21 cellular contexts compared by ENCODE assay signal in genomic region chr14:98270201-98270600, GRCh38.
"Had no signal": no experiment of that assay in that cellular context is flagged by ENCODE, and none has a peak within 500 bp of the region (broad histone marks: within the 10 kb centered on the region; RNA-seq: fewer than 3 reads in every experiment).

No MANE protein-coding gene starts in this region.

- H3K27me3 ChIP-seq: Peyer's patch had no signal

- H3K4me3 Mint-ChIP-seq: activated CD4-positive, alpha-beta T cell treated with anti-CD3 and anti-CD28 coated beads, Interleukin-2, amount 10 ng/mL, durations not matched to agents 24 days and 14 days; activated CD8-positive, alpha-beta memory T cell treated with anti-CD3 and anti-CD28 coated beads, Interleukin-2, amount 10 ng/mL, durations not matched to agents 7 days and 5 days; activated naive CD8-positive, alpha-beta T cell; activated T-cell treated with anti-CD3 and anti-CD28 coated beads, Interleukin-2, amount 50 U/mL, for 24 hours; activated T-helper 1 cell treated with anti-CD3 and anti-CD28 coated beads, Interleukin-12 subunit alpha, Interleukin-12 subunit beta, Interleukin-2, Interleukin-4 antibody, amounts not matched to agents 30 ng/mL and 10 ng/mL and 1 ng/mL, durations not matched to agents 14 hours and 24 hours and 36 hours; T-helper 1 cell treated with Interleukin-12 subunit alpha and Interleukin-12 subunit beta and Interleukin-4 antibody, amounts not matched to agents 30 μg/mL and 1 μg/mL, for 36 hours; WTC11 had no signal

- H3K4me1 ChIP-seq: breast epithelium, Peyer's patch had no signal

- H3K4me3 ChIP-seq: breast epithelium, Peyer's patch had no signal

- H3K27ac Mint-ChIP-seq: activated CD4-positive, alpha-beta T cell treated with anti-CD3 and anti-CD28 coated beads, Interleukin-2, amount 10 ng/mL, durations not matched to agents 24 days and 14 days; activated CD8-positive, alpha-beta memory T cell treated with anti-CD3 and anti-CD28 coated beads, Interleukin-2, amount 10 ng/mL, durations not matched to agents 7 days and 5 days; activated naive CD8-positive, alpha-beta T cell; activated T-cell treated with anti-CD3 and anti-CD28 coated beads, Interleukin-2, amount 50 U/mL, for 24 hours; activated T-helper 1 cell treated with anti-CD3 and anti-CD28 coated beads, Interleukin-12 subunit alpha, Interleukin-12 subunit beta, Interleukin-2, Interleukin-4 antibody, amounts not matched to agents 30 ng/mL and 10 ng/mL and 1 ng/mL, durations not matched to agents 14 hours and 24 hours and 36 hours; T-helper 1 cell treated with Interleukin-12 subunit alpha and Interleukin-12 subunit beta and Interleukin-4 antibody, amounts not matched to agents 30 μg/mL and 1 μg/mL, for 36 hours; WTC11 had no signal

- H3K27ac ChIP-seq: breast epithelium, Peyer's patch had no signal

- H3K9me3 ChIP-seq: Peyer's patch had no signal

- DNase-seq: activated CD4-positive, alpha-beta T cell treated with anti-CD3 and anti-CD28 coated beads, Interleukin-2, amount 10 ng/mL, durations not matched to agents 24 days and 14 days; activated CD4-positive, alpha-beta T cell treated with anti-CD3 and anti-CD28 coated beads, Interleukin-2, amount 50 U/mL, for 48 hours; activated CD4-positive, CD25-positive, alpha-beta regulatory T cell treated with anti-CD3 and anti-CD28 coated beads, Interleukin-2, amount 50 U/mL, for 72 hours; activated CD8-positive, alpha-beta memory T cell treated with anti-CD3 and anti-CD28 coated beads, Interleukin-2, amount 10 ng/mL, durations not matched to agents 7 days and 5 days; activated effector memory CD4-positive, alpha-beta T cell treated with Interleukin-2 at 50 U/mL for 16 hours; activated naive CD4-positive, alpha-beta T cell; activated T-cell treated with anti-CD3 and anti-CD28 coated beads, Interleukin-2, amount 50 U/mL, for 24 hours; amygdala; NCI-H1105 treated with DMSO at 0.1 percent for 48 hours; NCI-H1436 treated with DMSO at 0.1 percent for 48 hours; NCI-H187 treated with DMSO at 0.1 percent for 48 hours; NCI-H2081 treated with DMSO at 0.1 percent for 48 hours; NCI-H446; NCI-H524; Peyer's patch; SHP77 treated with DMSO at 0.1 percent for 48 hours had no signal

- ATAC-seq: activated CD8-positive, alpha-beta memory T cell treated with anti-CD3 and anti-CD28 coated beads, Interleukin-2, amount 10 ng/mL, durations not matched to agents 7 days and 5 days; WTC11 had no signal

- H3K36me3 ChIP-seq: breast epithelium, Peyer's patch had no signal

- H3K27me3 Mint-ChIP-seq: activated CD4-positive, alpha-beta T cell treated with anti-CD3 and anti-CD28 coated beads, Interleukin-2, amount 10 ng/mL, durations not matched to agents 24 days and 14 days; activated CD8-positive, alpha-beta memory T cell treated with anti-CD3 and anti-CD28 coated beads, Interleukin-2, amount 10 ng/mL, durations not matched to agents 7 days and 5 days; activated naive CD8-positive, alpha-beta T cell; activated T-cell treated with anti-CD3 and anti-CD28 coated beads, Interleukin-2, amount 50 U/mL, for 24 hours had no signal

- H3K4me1 Mint-ChIP-seq: WTC11 had no signal
